ENCODE assay signal across 8 cellular contexts in the genomic region with DNA sequence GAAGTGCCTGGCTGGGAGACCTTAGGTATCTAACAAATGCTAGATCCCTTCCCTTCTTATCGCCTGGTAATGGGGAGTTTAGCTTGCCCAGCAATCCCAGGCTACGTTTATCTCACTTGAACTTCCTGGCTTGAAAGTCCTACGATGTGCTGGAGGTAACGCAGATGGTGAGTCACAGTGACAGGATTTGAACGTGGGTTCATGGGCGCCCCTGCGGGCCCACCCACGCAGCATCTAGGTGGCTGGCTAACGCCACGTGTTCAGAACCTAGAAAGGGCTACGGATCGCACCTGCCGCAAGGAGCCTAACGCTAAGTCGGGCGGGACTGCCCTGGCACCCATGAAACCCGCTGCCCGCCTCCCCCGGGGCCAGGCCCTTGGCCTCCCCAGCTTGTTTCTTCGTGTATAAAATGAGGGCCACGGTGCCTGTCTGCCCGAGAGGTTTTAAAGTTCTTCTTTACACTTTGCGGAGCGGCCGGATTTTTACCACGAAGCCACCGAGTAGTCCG. TPM values are rescaled to one million over a fixed set of nuclear protein-coding genes. Genes with fewer than 3 reads are reported as not detected.
DNase-seq lines count a peak whose midpoint lies in the region; ATAC-seq, FAIRE-seq and TF ChIP-seq lines count a peak whose summit lies in the region.

No MANE protein-coding gene starts in this region.

- TF ChIP-seq POLR2A in adrenal gland (IDR thresholded peaks at IDR 0.05): no peak

- peak overlapping the region; percentile 98 to 100 (median 100) for H3K27ac ChIP-seq in adrenal gland
- H3K27ac ChIP-seq in iPS DF 6.9 (ENCODE audit: low read length): no peak overlapping the region
- H3K27ac ChIP-seq in small intestine (ENCODE audit: low read depth in 1 of 2, low read length in 1 of 2): peak overlapping the region; percentile 98

- WGBS in adrenal gland, 4 donors: 0 to 2% (median 1%) methylated on average over 2 to 28 of the region's 28 CpGs
- no CpG with 5 or more reads among the region's 28 CpGs for WGBS in iPS DF 6.9 (ENCODE audit: insufficient coverage, insufficient read length)
- WGBS in small intestine, 3 donors: 0 to 1% (median 1%) methylated on average over 28 of the region's 28 CpGs

- H3K4me3 ChIP-seq in AG10803 (ENCODE audit: low read length): peak overlapping the region; percentile 72
- H3K4me3 ChIP-seq in adrenal gland: peak overlapping the region; percentile 18 to 97 (median 42)
- peak overlapping the region; percentile 27; the same call in 1 of the 2 replicates for H3K4me3 ChIP-seq in iPS DF 6.9 (ENCODE audit: low read length)
- H3K4me3 ChIP-seq in small intestine (ENCODE audit: low read depth in 1 of 2, low read length in 2 of 2): peak overlapping the region; percentile 24 to 98

- TF ChIP-seq CTCF in AG10803 (conservative IDR thresholded peaks at IDR 0.05; ENCODE audit: low read length) (no peak), adrenal gland (IDR thresholded peaks at IDR 0.05) (no peak)

- peak; percentile 24 for ATAC-seq in HG03442 (IDR thresholded peaks at IDR 0.05; ENCODE audit: unreplicated experiment)

- DNase-seq in AG10803 (ENCODE audit: low read depth): peak; percentile 80
- DNase-seq in GM19239 (ENCODE audit: insufficient read length, low spot score): no peak
- DNase-seq in SW480 (ENCODE audit: low spot score): peak; percentile 90
- DNase-seq in adrenal gland: peak; percentile 78 to 90 (median 84)
- no peak for DNase-seq in iPS DF 6.9 (ENCODE audit: low read depth, low spot score)
- DNase-seq in small intestine: peak; percentile 93
- no peak for DNase-seq in iPS-NIHi11 (ENCODE audit: low spot score)

- H3K27me3 ChIP-seq in adrenal gland (no peaks in the 10 kb centered on the region), iPS DF 6.9 (ENCODE audit: control insufficient read depth, insufficient read depth, low read length) (peaks cover 55% of the 10 kb centered on the region), small intestine (ENCODE audit: control insufficient read depth in 2 of 2, insufficient read depth in 2 of 2, low read length in 2 of 2) (no peaks in the 10 kb centered on the region)

- intact Hi-C loops in adrenal gland (cut with DNase I): loop anchor here in 1 of 2 donors (10.0 kb wide), 1 partner anchor 51 kb away; no protein-coding TSS in a partner anchor

- FAIRE-seq in GM19239 (lab: Jason Lieb, UNC) (peak; percentile 57), small intestine (lab: Jason Lieb, UNC) (no peak)

- no peaks in the 10 kb centered on the region for H3K9me3 ChIP-seq in adrenal gland (replicated peaks in 1 of 3)
- H3K9me3 ChIP-seq in iPS DF 6.9 (ENCODE audit: control insufficient read depth, insufficient read depth, low read length): no peaks in the 10 kb centered on the region
- H3K9me3 ChIP-seq in small intestine (ENCODE audit: control insufficient read depth, low read depth): no peaks in the 10 kb centered on the region

- H3K4me1 ChIP-seq in adrenal gland (replicated peaks in 1 of 2) (peaks cover 28 to 52% of the 10 kb centered on the region in 2 donors), iPS DF 6.9 (ENCODE audit: control insufficient read depth, insufficient read depth, low read length) (no peaks in the 10 kb centered on the region), small intestine (ENCODE audit: control insufficient read depth in 2 of 2, insufficient read depth in 1 of 2, low read depth in 1 of 2, low read length in 1 of 2) (peaks cover 7 to 22% of the 10 kb centered on the region in 2 donors)

- H3K36me3 ChIP-seq in adrenal gland (replicated peaks in 1 of 2): no peaks in the 10 kb centered on the region
- H3K36me3 ChIP-seq in iPS DF 6.9 (ENCODE audit: control insufficient read depth, insufficient read depth, low read length): no peaks in the 10 kb centered on the region
- no peaks in the 10 kb centered on the region for H3K36me3 ChIP-seq in small intestine (ENCODE audit: control insufficient read depth in 2 of 2, insufficient read depth in 2 of 2, low read length in 2 of 2)

RNA-seq across cellular contexts. Expression of gene USP3, which starts 0.6 kb away (rescaled TPM):
- 10 to 100 TPM; 26.4 to 49.2 (median 40.0) TPM for total RNA-seq in adrenal gland
- polyA plus RNA-seq in adrenal gland: 10 to 100 TPM; 23.0 to 30.5 (median 29.9) TPM
- 10 to 100 TPM; 24.7 to 30.0 (median 27.8) TPM for polyA plus RNA-seq in small intestine

Comparison
In these comparisons a context has a peak if more than half of its experiments do, and no peak if none do; other contexts are left out.
1. DNase-seq: peak in AG10803 (single experiment), SW480 (single experiment), adrenal gland (7 of 7) and small intestine (single experiment); none in GM19239 (single experiment), iPS DF 6.9 (single experiment) and iPS-NIHi11 (single experiment).
2. Peak in every context shown above with its lines, with median percentiles within 50 percentile points of each other: H3K4me3 ChIP-seq.